Comparison of ENCODE assay signal across 9 cellular contexts in the genomic region with DNA sequence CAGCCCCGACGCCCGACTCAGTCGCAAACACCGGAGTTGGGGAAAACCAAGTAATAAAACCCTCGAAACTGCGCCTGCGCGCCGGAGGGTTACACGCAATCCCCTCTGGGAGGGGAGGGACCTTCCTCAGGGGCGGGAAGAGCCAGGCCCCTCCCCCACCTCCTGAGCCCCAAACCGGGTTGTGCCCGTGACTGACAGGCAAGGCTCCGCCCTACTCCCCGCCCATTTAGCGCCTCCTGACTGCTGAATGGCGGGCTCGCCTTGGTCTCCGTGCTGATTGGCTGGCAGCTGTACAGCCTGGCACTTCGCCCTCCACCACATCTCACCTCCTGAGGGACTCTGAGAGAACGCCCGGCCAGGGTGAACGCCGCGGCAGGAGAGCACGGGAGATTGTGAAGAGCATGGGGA. TPM values are rescaled to one million over a fixed set of nuclear protein-coding genes. Genes with fewer than 3 reads are reported as not detected.
DNase-seq lines count a peak whose midpoint lies in the region; ATAC-seq, FAIRE-seq and TF ChIP-seq lines count a peak whose summit lies in the region.
"Had no signal": no experiment of that assay in that cellular context is flagged by ENCODE, and none has a peak within 500 bp of the region (broad histone marks: within the 10 kb centered on the region; RNA-seq: fewer than 3 reads in every experiment).

Gene PRDM9 (plus strand): TSS at position 332 of the 408 bp plus-strand sequence. CDS start 1,425 bp downstream, outside the sequence.

- no peaks in the 10 kb centered on the region for H3K4me1 Mint-ChIP-seq in activated CD4-positive, alpha-beta T cell treated with anti-CD3 and anti-CD28 coated beads, Interleukin-2, amount 10 ng/mL, durations not matched to agents 24 days and 14 days

- no peak within 1 kb of the TSS for H3K27ac ChIP-seq in body of pancreas

- no peaks in the 10 kb centered on the region for H3K27me3 ChIP-seq in body of pancreas

- H3K4me1 ChIP-seq in body of pancreas = no peaks in the 10 kb centered on the region

- H3K36me3 Mint-ChIP-seq in activated CD4-positive, alpha-beta T cell treated with anti-CD3 and anti-CD28 coated beads, Interleukin-2, amount 10 ng/mL, durations not matched to agents 24 days and 14 days (ENCODE audit: low read depth) = no peaks in the 10 kb centered on the region

- H3K4me3 Mint-ChIP-seq in activated CD4-positive, alpha-beta T cell treated with anti-CD3 and anti-CD28 coated beads, Interleukin-2, amount 10 ng/mL, durations not matched to agents 24 days and 14 days = no peak within 1 kb of the TSS

- no peaks in the 10 kb centered on the region for H3K9me3 ChIP-seq in body of pancreas

- no peaks in the 10 kb centered on the region for H3K27me3 Mint-ChIP-seq in activated CD4-positive, alpha-beta T cell treated with anti-CD3 and anti-CD28 coated beads, Interleukin-2, amount 10 ng/mL, durations not matched to agents 24 days and 14 days

- peak in 1 of 3 donors; percentile 0 for TF ChIP-seq POLR2A in body of pancreas (IDR thresholded peaks at IDR 0.05)
- TF ChIP-seq POLR2A in H54 (IDR thresholded peaks at IDR 0.05; ENCODE audit: low read depth, low read length) = no peak

- H3K4me3 ChIP-seq in body of pancreas = no peak within 1 kb of the TSS

- 68 to 89% methylated on average over 22 to 27 of the region's 27 CpGs for WGBS in body of pancreas, 2 donors

- DNase-seq in Caki2 (ENCODE audit: low read depth) = peak; percentile 99
- peak; percentile 90 for DNase-seq in NCI-H1436 (lab: John Stamatoyannopoulos, UW)
- peak; percentile 69 to 83 (median 76) for DNase-seq in body of pancreas
- peak; percentile 6 for DNase-seq in midbrain (lab: John Stamatoyannopoulos, UW)
- DNase-seq in D721Med (ENCODE audit: insufficient read length, low spot score) = no peak
- no peak for DNase-seq in activated CD4-positive, alpha-beta T cell treated with anti-CD3 and anti-CD28 coated beads, Interleukin-2, amount 10 ng/mL, durations not matched to agents 24 days and 14 days
- no peak for DNase-seq in H54 (ENCODE audit: insufficient read length, low spot score)

- TF ChIP-seq CTCF in body of pancreas (IDR thresholded peaks at IDR 0.05) (no peak), D721Med (IDR thresholded peaks at IDR 0.05; ENCODE audit: insufficient read depth, missing control alignments) (no peak)

- ATAC-seq in body of pancreas = peak; percentile 93
- no peak for ATAC-seq in GM21360 (IDR thresholded peaks at IDR 0.05; ENCODE audit: unreplicated experiment)

- no peak within 1 kb of the TSS for H3K27ac Mint-ChIP-seq in activated CD4-positive, alpha-beta T cell treated with anti-CD3 and anti-CD28 coated beads, Interleukin-2, amount 10 ng/mL, durations not matched to agents 24 days and 14 days

- in situ Hi-C loops in Caki2 (cut with HindIII; ENCODE audit: low pct_unique_long_range_greater_than_20kb, low sequenced_read_pairs) = no loop called here

- no peaks in the 10 kb centered on the region for H3K36me3 ChIP-seq in body of pancreas (replicated peaks in 1 of 2; ENCODE audit: insufficient read depth in 1 of 2, low read depth in 2 of 2)

- FAIRE-seq in D721Med (lab: Jason Lieb, UNC) (no peak), H54 (lab: Jason Lieb, UNC) (no peak)

- H3K9me3 Mint-ChIP-seq in activated CD4-positive, alpha-beta T cell treated with anti-CD3 and anti-CD28 coated beads, Interleukin-2, amount 10 ng/mL, durations not matched to agents 24 days and 14 days = peaks cover 6% of the 10 kb centered on the region

- intact Hi-C loops in body of pancreas (cut with DNase I) = no loop called here
- intact Hi-C loops in activated CD4-positive, alpha-beta T cell treated with anti-CD3 and anti-CD28 coated beads, Interleukin-2, amount 10 ng/mL, durations not matched to agents 24 days and 14 days (cut with micrococcal nuclease) = no loop called here

RNA-seq across cellular contexts. Expression of gene PRDM9, which starts in this region (rescaled TPM):
- not detected in 2 replicates for total RNA-seq in Caki2 (2014; rRNA removed; shearing (Covaris generic); ENCODE audit: low replicate concordance)
- not detected for total RNA-seq in body of pancreas
- not detected in 2 replicates for total RNA-seq in activated CD4-positive, alpha-beta T cell treated with anti-CD3 and anti-CD28 coated beads, Interleukin-2, amount 10 ng/mL, durations not matched to agents 24 days and 14 days
- total RNA-seq: T-helper 1 cell treated with Interleukin-12 subunit alpha and Interleukin-12 subunit beta and Interleukin-4 antibody, amounts not matched to agents 30 ng/mL and 1 ng/mL, for 36 hours had no signal

Comparison
In these comparisons a context has a peak if more than half of its experiments do, and no peak if none do; other contexts are left out.
1. Peak in DNase-seq in Caki2; RNA of the gene not detected or under 1 TPM.
2. Peak in DNase-seq and ATAC-seq in body of pancreas; RNA of the gene not detected or under 1 TPM.
3. DNase-seq: peak in NCI-H1436 (single experiment) and midbrain (single experiment); none in D721Med (single experiment), activated CD4-positive, alpha-beta T cell treated with anti-CD3 and anti-CD28 coated beads, Interleukin-2, amount 10 ng/mL, durations not matched to agents 24 days and 14 days (single experiment) and H54 (single experiment).